ENCODE assay signal across 17 cellular contexts in genomic region chr11:131079036-131079435, GRCh38.
"Had no signal": no experiment of that assay in that cellular context is flagged by ENCODE, and none has a peak within 500 bp of the region (broad histone marks: within the 10 kb centered on the region; RNA-seq: fewer than 3 reads in every experiment).

No MANE protein-coding gene starts in this region.

- H3K36me3 ChIP-seq: esophagus squamous epithelium, heart left ventricle, neutrophil, spleen, transverse colon had no signal

- H3K9me3 ChIP-seq: esophagus squamous epithelium, mucosa of descending colon, neutrophil, testis, transverse colon had no signal

- H3K4me1 ChIP-seq: esophagus squamous epithelium, heart left ventricle, spleen, testis, transverse colon had no signal

- H3K27me3 ChIP-seq: neutrophil, spleen, testis, transverse colon had no signal

- H3K27ac ChIP-seq: esophagus squamous epithelium, heart left ventricle, neutrophil, spleen, testis, transverse colon had no signal

- DNase-seq: effector memory CD8-positive, alpha-beta T cell; esophagus squamous epithelium; heart left ventricle; hippocampal formation; kidney glomerular epithelial cell; mucosa of descending colon; naive thymus-derived CD8-positive, alpha-beta T cell; posterior cingulate gyrus; spleen; stimulated activated CD4-positive, alpha-beta T cell treated with anti-CD3 and anti-CD28 coated beads, Interleukin-15, amount 100 ng/mL, for 24 hours; stimulated activated CD4-positive, alpha-beta T cell treated with anti-CD3 and anti-CD28 coated beads, Interleukin-1b, Interleukin-23, amount 100 ng/mL, for 48 hours; stimulated activated CD4-positive, alpha-beta T cell treated with anti-CD3 and anti-CD28 coated beads, Interleukin-4, amount 100 ng/mL, for 24 hours; testis; transverse colon had no signal

- H3K4me3 ChIP-seq: esophagus squamous epithelium, heart left ventricle, mucosa of descending colon, spleen, testis, transverse colon had no signal

- ATAC-seq: effector memory CD8-positive, alpha-beta T cell; heart left ventricle; mucosa of descending colon; naive thymus-derived CD8-positive, alpha-beta T cell; sciatic nerve; stimulated activated memory B cell treated with anti-CD40 and anti-IgM and Interleukin-4, amounts not matched to agents 10 μg/mL and 1 μg/mL and 100 μg/mL, for 72 hours had no signal
